In the genomic region with DNA sequence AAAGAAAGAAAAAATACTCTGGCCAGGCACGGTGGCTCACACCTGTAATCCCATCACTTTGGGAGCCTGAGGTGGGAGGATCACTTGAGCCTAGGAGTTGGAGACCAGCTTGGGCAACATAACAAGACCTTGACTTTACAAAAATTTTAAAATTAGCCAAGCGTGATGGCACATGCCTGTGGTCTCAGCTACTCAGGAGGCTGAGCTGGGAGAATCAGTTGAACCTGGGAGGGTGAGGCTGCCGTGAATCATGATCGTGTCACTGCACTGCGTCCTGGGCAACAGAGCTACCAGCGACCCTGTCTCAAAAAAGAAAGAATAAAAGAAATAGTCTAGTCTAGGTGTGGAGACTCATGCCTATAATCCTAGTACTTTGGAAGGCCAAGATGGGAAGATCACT, we compare ENCODE assay signal across 20 cellular contexts. TPM values are rescaled to one million over a fixed set of nuclear protein-coding genes. Genes with fewer than 3 reads are reported as not detected.
DNase-seq lines count a peak whose midpoint lies in the region; ATAC-seq and TF ChIP-seq lines count a peak whose summit lies in the region.
"Had no signal": no experiment of that assay in that cellular context is flagged by ENCODE, and none has a peak within 500 bp of the region (broad histone marks: within the 10 kb centered on the region; RNA-seq: fewer than 3 reads in every experiment).

No MANE protein-coding gene starts in this region.

- no peaks in the 10 kb centered on the region for H3K9me3 Mint-ChIP-seq in activated naive CD4-positive, alpha-beta T cell treated with anti-CD3 and anti-CD28 coated beads, Interleukin-2, amount 50 U/mL, for 72 hours
- no peaks in the 10 kb centered on the region for H3K9me3 Mint-ChIP-seq in activated naive CD4-positive, alpha-beta T cell treated with anti-CD3 and anti-CD28 coated beads for 36 hours

- H3K4me1 Mint-ChIP-seq in activated naive CD4-positive, alpha-beta T cell treated with anti-CD3 and anti-CD28 coated beads for 36 hours (ENCODE audit: low read depth): peaks cover 6% of the 10 kb centered on the region

- no peaks in the 10 kb centered on the region for H3K9me3 ChIP-seq in RWPE2 (ENCODE audit: severe bottlenecking)
- H3K9me3 ChIP-seq: HAP-1 had no signal

- peaks cover 16 to 24% of the 10 kb centered on the region in 2 donors for H3K36me3 Mint-ChIP-seq in activated naive CD4-positive, alpha-beta T cell treated with anti-CD3 and anti-CD28 coated beads, Interleukin-2, amount 50 U/mL, for 72 hours
- peaks cover 54% of the 10 kb centered on the region for H3K36me3 Mint-ChIP-seq in activated naive CD4-positive, alpha-beta T cell treated with anti-CD3 and anti-CD28 coated beads for 36 hours (ENCODE audit: low read depth)

- CTCF ChIA-PET in activated naive CD4-positive, alpha-beta T cell treated with anti-CD3 and anti-CD28 coated beads for 36 hours (lab: Charles Lee): no interaction called here

- no peak for DNase-seq in activated naive CD4-positive, alpha-beta T cell treated with anti-CD3 and anti-CD28 coated beads, Interleukin-2, amount 50 U/mL, for 72 hours (ENCODE audit: low spot score in 2 of 2)
- DNase-seq in activated naive CD4-positive, alpha-beta T cell treated with anti-CD3 and anti-CD28 coated beads for 36 hours: no peak
- no peak for DNase-seq in RWPE2 (ENCODE audit: low spot score)
- peak; percentile 41 to 75 for DNase-seq in foreskin keratinocyte
- peak; percentile 56 for DNase-seq in renal cortical epithelial cell (ENCODE audit: low read depth)
- DNase-seq in brain microvascular endothelial cell: no peak
- DNase-seq in T-helper 9 cell: no peak
- DNase-seq: EL, KBM-7, NCI-H1092, NCI-H1436, NCI-H1930, NCI-H524 treated with DMSO at 0.1 percent for 48 hours, NCI-H82, SHP77 treated with DMSO at 0.1 percent for 48 hours had no signal

- H3K4me1 ChIP-seq in RWPE2 (ENCODE audit: insufficient read depth, poor library complexity, severe bottlenecking) (no peaks in the 10 kb centered on the region), foreskin keratinocyte (no peaks in the 10 kb centered on the region)
- H3K4me1 ChIP-seq: HAP-1 had no signal

- H3K4me3 ChIP-seq in RWPE2 (ENCODE audit: severe bottlenecking) (no peak overlapping the region), brain microvascular endothelial cell (ENCODE audit: low read depth, low read length) (no peak overlapping the region)
- H3K4me3 ChIP-seq: HAP-1, SK-N-MC had no signal

- intact Hi-C loops in activated naive CD4-positive, alpha-beta T cell treated with anti-CD3 and anti-CD28 coated beads for 36 hours (cut with micrococcal nuclease): no loop called here

- H3K27ac ChIP-seq in RWPE2 (ENCODE audit: poor library complexity, severe bottlenecking) (peak overlapping the region; percentile 11), foreskin keratinocyte (no peak overlapping the region), brain microvascular endothelial cell (no peak overlapping the region)
- H3K27ac ChIP-seq: 22Rv1, C4-2B, SK-N-MC had no signal

- peak overlapping the region; percentile 19 to 59 for H3K27ac Mint-ChIP-seq in activated naive CD4-positive, alpha-beta T cell treated with anti-CD3 and anti-CD28 coated beads, Interleukin-2, amount 50 U/mL, for 72 hours
- no peak overlapping the region for H3K27ac Mint-ChIP-seq in activated naive CD4-positive, alpha-beta T cell treated with anti-CD3 and anti-CD28 coated beads for 36 hours

- no peak for ATAC-seq in activated naive CD4-positive, alpha-beta T cell treated with anti-CD3 and anti-CD28 coated beads, Interleukin-2, amount 50 U/mL, for 72 hours
- ATAC-seq in RWPE2 (ENCODE audit: low read depth) (peak; percentile 55; the same call in 1 of the 3 replicates), foreskin keratinocyte (peak; percentile 82), HG02885 (IDR thresholded peaks at IDR 0.05; ENCODE audit: poor library complexity, unreplicated experiment) (no peak)

- H3K4me3 Mint-ChIP-seq in activated naive CD4-positive, alpha-beta T cell treated with anti-CD3 and anti-CD28 coated beads for 36 hours: no peak overlapping the region

- no peaks in the 10 kb centered on the region for H3K27me3 Mint-ChIP-seq in activated naive CD4-positive, alpha-beta T cell treated with anti-CD3 and anti-CD28 coated beads for 36 hours (ENCODE audit: low read depth)

- H3K36me3 ChIP-seq in RWPE2 (ENCODE audit: low read depth): peaks cover 92% of the 10 kb centered on the region
- peaks cover 55% of the 10 kb centered on the region for H3K36me3 ChIP-seq in brain microvascular endothelial cell (replicated peaks)

- H3K27me3 ChIP-seq in RWPE2 (ENCODE audit: insufficient read depth, poor library complexity, severe bottlenecking): no peaks in the 10 kb centered on the region
- no peaks in the 10 kb centered on the region for H3K27me3 ChIP-seq in foreskin keratinocyte
- H3K27me3 ChIP-seq in brain microvascular endothelial cell (replicated peaks): no peaks in the 10 kb centered on the region

- TF ChIP-seq CTCF in RWPE2 (IDR thresholded peaks at IDR 0.05; ENCODE audit: poor library complexity, severe bottlenecking) (no peak), foreskin keratinocyte (conservative IDR thresholded peaks at IDR 0.05) (no peak), brain microvascular endothelial cell (IDR thresholded peaks at IDR 0.05; ENCODE audit: low read depth, low read length, missing control alignments) (no peak)

- in situ Hi-C loops in brain microvascular endothelial cell (cut with HindIII; ENCODE audit: low pct_ligation_motif_present, low sequenced_read_pairs): no loop called here

RNA-seq across cellular contexts. Expression of gene RRP1B, which starts 22.3 kb away (rescaled TPM):
- 10 to 100 TPM; 39.1 to 61.5 TPM for total RNA-seq in activated naive CD4-positive, alpha-beta T cell treated with anti-CD3 and anti-CD28 coated beads, Interleukin-2, amount 50 U/mL, for 72 hours
- 10 to 100 TPM; 59.6 to 60.6 TPM for total RNA-seq in activated naive CD4-positive, alpha-beta T cell treated with anti-CD3 and anti-CD28 coated beads for 36 hours
- total RNA-seq in foreskin keratinocyte: 42.0 and 42.2 TPM in 2 replicates
- polyA plus RNA-seq in foreskin keratinocyte: 14.5 and 16.1 TPM in 2 replicates
- 24.2 and 26.4 TPM in 2 replicates for total RNA-seq in renal cortical epithelial cell

RNA-seq across cellular contexts. Expression of gene HSF2BP, which starts 22.4 kb away (rescaled TPM):
- under 1 TPM; 0.57 to 0.78 TPM for total RNA-seq in activated naive CD4-positive, alpha-beta T cell treated with anti-CD3 and anti-CD28 coated beads, Interleukin-2, amount 50 U/mL, for 72 hours
- total RNA-seq in activated naive CD4-positive, alpha-beta T cell treated with anti-CD3 and anti-CD28 coated beads for 36 hours: 1 to 10 TPM; 1.3 to 2.1 TPM
- total RNA-seq in foreskin keratinocyte (2.1 and 4.1 TPM in 2 replicates), renal cortical epithelial cell (2.6 and 3.8 TPM in 2 replicates)
- polyA plus RNA-seq in foreskin keratinocyte: 3.4 and 4.2 TPM in 2 replicates

RNA-seq across cellular contexts. Expression of gene PDXK, which starts 37.3 kb away (rescaled TPM):
- total RNA-seq in activated naive CD4-positive, alpha-beta T cell treated with anti-CD3 and anti-CD28 coated beads, Interleukin-2, amount 50 U/mL, for 72 hours: 100 to 1,000 TPM in 1 of 2 donors, 10 to 100 TPM in 1; 70.3 to 121 TPM
- total RNA-seq in activated naive CD4-positive, alpha-beta T cell treated with anti-CD3 and anti-CD28 coated beads for 36 hours: 100 to 1,000 TPM; 125 to 133 TPM
- 150 and 176 TPM in 2 replicates for total RNA-seq in foreskin keratinocyte
- polyA plus RNA-seq in foreskin keratinocyte: 176 and 205 TPM in 2 replicates
- 278 and 390 TPM in 2 replicates for total RNA-seq in renal cortical epithelial cell

Comparison
In these comparisons a context has a peak if more than half of its experiments do, and no peak if none do; other contexts are left out.
1. ATAC-seq: peak in RWPE2 (single experiment) and foreskin keratinocyte (single experiment); none in activated naive CD4-positive, alpha-beta T cell treated with anti-CD3 and anti-CD28 coated beads, Interleukin-2, amount 50 U/mL, for 72 hours (0 of 2) and HG02885 (single experiment).
2. DNase-seq: peak in foreskin keratinocyte (2 of 2) and renal cortical epithelial cell (single experiment); none in activated naive CD4-positive, alpha-beta T cell treated with anti-CD3 and anti-CD28 coated beads, Interleukin-2, amount 50 U/mL, for 72 hours (0 of 2), activated naive CD4-positive, alpha-beta T cell treated with anti-CD3 and anti-CD28 coated beads for 36 hours (single experiment), RWPE2 (single experiment), brain microvascular endothelial cell (single experiment) and T-helper 9 cell (single experiment).